In genomic region chr5:40755407-40756365, GRCh38 we compare ENCODE assay signal across 1 cellular context.
TF ChIP-seq lines count a peak whose summit lies in the region.

Gene TTC33 (minus strand): TSS chr5:40755961. CDS start chr5:40747018, 8,943 bp downstream.

TF ChIP-seq in WTC11, 78 proteins besides CTCF, POLR2A, EP300 and RAD21 (continued from another document):
- TF ChIP-seq GABPB1 (CRISPR knock-in tag; IDR thresholded peaks at IDR 0.05) (0 out of 2 replicates have a peak, but pooled peaks have one; percentile 36), ZNF232 (CRISPR knock-in tag; IDR thresholded peaks at IDR 0.05) (0 out of 2 replicates have a peak, but pooled peaks have one; percentile 48), ZNF416 (CRISPR knock-in tag; IDR thresholded peaks at IDR 0.05) (no peak), ERG (CRISPR knock-in tag; IDR thresholded peaks at IDR 0.05) (no peak), NR1H2 (CRISPR knock-in tag; IDR thresholded peaks at IDR 0.05) (no peak), NFATC4 (CRISPR knock-in tag; IDR thresholded peaks at IDR 0.05) (no peak; the same call in 1 of the 2 replicates), USF1 (CRISPR knock-in tag; IDR thresholded peaks at IDR 0.05) (0 out of 2 replicates have a peak, but pooled peaks have one; percentile 21), KAT7 (CRISPR knock-in tag; IDR thresholded peaks at IDR 0.05; ENCODE audit: borderline replicate concordance) (no peak), ZNF512 (CRISPR knock-in tag; IDR thresholded peaks at IDR 0.05; ENCODE audit: borderline replicate concordance) (no peak), FOXP1 (CRISPR knock-in tag; IDR thresholded peaks at IDR 0.05; ENCODE audit: borderline replicate concordance) (peak; percentile 43; the same call in 1 of the 2 replicates), SP1 (CRISPR knock-in tag; conservative IDR thresholded peaks at IDR 0.05) (peak; percentile 79)
